Comparison of ENCODE assay signal across 9 cellular contexts in genomic region chr1:223771469-223771813, GRCh38. TPM values are rescaled to one million over a fixed set of nuclear protein-coding genes. Genes with fewer than 3 reads are reported as not detected.
DNase-seq lines count a peak whose midpoint lies in the region; ATAC-seq and TF ChIP-seq lines count a peak whose summit lies in the region.
"Had no signal": no experiment of that assay in that cellular context is flagged by ENCODE, and none has a peak within 500 bp of the region (broad histone marks: within the 10 kb centered on the region; RNA-seq: fewer than 3 reads in every experiment).

No MANE protein-coding gene starts in this region.

- peaks cover 83% of the 10 kb centered on the region for H3K36me3 Mint-ChIP-seq in activated T-helper 17 cell treated with anti-CD3 and anti-CD28 coated beads, Interleukin-2, amount 50 U/mL, for 72 hours (ENCODE audit: low read depth)

- TF ChIP-seq POLR2A in testis (IDR thresholded peaks at IDR 0.05): no peak

- H3K4me1 ChIP-seq in testis: peaks cover 21% of the 10 kb centered on the region

- no peak overlapping the region for H3K4me3 ChIP-seq in testis

- H3K27me3 ChIP-seq in testis: no peaks in the 10 kb centered on the region

- intact Hi-C loops in testis (cut with DNase I; ENCODE audit: low total_unique reads): no loop called here

- peak overlapping the region; percentile 31 to 93 for H3K27ac ChIP-seq in testis
- H3K27ac ChIP-seq: 22Rv1 had no signal

- WGBS in testis, 2 donors: 53 to 55% methylated on average over 2 of the region's 2 CpGs

- H3K9me3 Mint-ChIP-seq in activated T-helper 17 cell treated with anti-CD3 and anti-CD28 coated beads, Interleukin-2, amount 50 U/mL, for 72 hours: no peaks in the 10 kb centered on the region

- no peaks in the 10 kb centered on the region for H3K27me3 Mint-ChIP-seq in activated T-helper 17 cell treated with anti-CD3 and anti-CD28 coated beads, Interleukin-2, amount 50 U/mL, for 72 hours

- no peak for ATAC-seq in activated T-helper 17 cell treated with anti-CD3 and anti-CD28 coated beads, Interleukin-2, amount 50 U/mL, for 72 hours (replicated peaks)
- ATAC-seq in GM18867 (IDR thresholded peaks at IDR 0.05; ENCODE audit: unreplicated experiment) (no peak), HG02610 (IDR thresholded peaks at IDR 0.05; ENCODE audit: unreplicated experiment) (no peak)

- no peaks in the 10 kb centered on the region for H3K36me3 ChIP-seq in testis (ENCODE audit: low read depth, missing control alignments)

- H3K4me3 Mint-ChIP-seq in activated T-helper 17 cell treated with anti-CD3 and anti-CD28 coated beads, Interleukin-2, amount 50 U/mL, for 72 hours: peak overlapping the region; percentile 35

- TF ChIP-seq CTCF in testis (IDR thresholded peaks at IDR 0.05): no peak

- peak overlapping the region; percentile 74 for H3K27ac Mint-ChIP-seq in activated T-helper 17 cell treated with anti-CD3 and anti-CD28 coated beads, Interleukin-2, amount 50 U/mL, for 72 hours

- H3K4me1 Mint-ChIP-seq in activated T-helper 17 cell treated with anti-CD3 and anti-CD28 coated beads, Interleukin-2, amount 50 U/mL, for 72 hours: peaks cover 28% of the 10 kb centered on the region

- H3K9me3 ChIP-seq in testis: no peaks in the 10 kb centered on the region

- DNase-seq in NCI-H1436 (lab: John Stamatoyannopoulos, UW): peak; percentile 5
- no peak for DNase-seq in NCI-H1436 treated with DMSO at 0.1 percent for 48 hours (lab: John Stamatoyannopoulos, UW)
- DNase-seq in kidney glomerular epithelial cell (lab: John Stamatoyannopoulos, UW): peak; percentile 91
- no peak for DNase-seq in testis
- DNase-seq in pons (ENCODE audit: low spot score): no peak

RNA-seq across cellular contexts. Expression of gene CAPN2, which starts 59.1 kb away (rescaled TPM):
- total RNA-seq in activated T-helper 17 cell treated with anti-CD3 and anti-CD28 coated beads, Interleukin-2, amount 50 U/mL, for 72 hours: 10 to 100 TPM; 42.8 to 73.0 TPM
- total RNA-seq in testis: 100 to 1,000 TPM; 174 to 179 TPM
- polyA plus RNA-seq in testis (ENCODE audit: insufficient read depth, low read depth, low replicate concordance): 99.0 TPM

Comparison
In these comparisons a context has a peak if more than half of its experiments do, and no peak if none do; other contexts are left out.
1. DNase-seq: peak in NCI-H1436 (single experiment) and kidney glomerular epithelial cell (single experiment); none in NCI-H1436 treated with DMSO at 0.1 percent for 48 hours (single experiment), testis (single experiment) and pons (single experiment).